In genomic region chr11:7603031-7603781, GRCh38 we compare ENCODE assay signal across 1 cellular context.
TF ChIP-seq lines count a peak whose summit lies in the region.

No MANE protein-coding gene starts in this region.

TF ChIP-seq in GM23338, 12 proteins besides CTCF, POLR2A, EP300 and RAD21 (continued from another document):
- TF ChIP-seq NANOG (IDR thresholded peaks at IDR 0.05; ENCODE audit: borderline replicate concordance) (no peak), CREB1 (CRISPR knock-in tag; IDR thresholded peaks at IDR 0.05; ENCODE audit: low read depth) (no peak), ZNF331 (CRISPR knock-in tag; IDR thresholded peaks at IDR 0.05; ENCODE audit: low read depth) (no peak), ZNF114 (CRISPR knock-in tag; IDR thresholded peaks at IDR 0.05) (no peak)
TF ChIP-seq in GM23338: peak in this region for 0.
